Comparison of ENCODE assay signal across 1 cellular context in the genomic region with DNA sequence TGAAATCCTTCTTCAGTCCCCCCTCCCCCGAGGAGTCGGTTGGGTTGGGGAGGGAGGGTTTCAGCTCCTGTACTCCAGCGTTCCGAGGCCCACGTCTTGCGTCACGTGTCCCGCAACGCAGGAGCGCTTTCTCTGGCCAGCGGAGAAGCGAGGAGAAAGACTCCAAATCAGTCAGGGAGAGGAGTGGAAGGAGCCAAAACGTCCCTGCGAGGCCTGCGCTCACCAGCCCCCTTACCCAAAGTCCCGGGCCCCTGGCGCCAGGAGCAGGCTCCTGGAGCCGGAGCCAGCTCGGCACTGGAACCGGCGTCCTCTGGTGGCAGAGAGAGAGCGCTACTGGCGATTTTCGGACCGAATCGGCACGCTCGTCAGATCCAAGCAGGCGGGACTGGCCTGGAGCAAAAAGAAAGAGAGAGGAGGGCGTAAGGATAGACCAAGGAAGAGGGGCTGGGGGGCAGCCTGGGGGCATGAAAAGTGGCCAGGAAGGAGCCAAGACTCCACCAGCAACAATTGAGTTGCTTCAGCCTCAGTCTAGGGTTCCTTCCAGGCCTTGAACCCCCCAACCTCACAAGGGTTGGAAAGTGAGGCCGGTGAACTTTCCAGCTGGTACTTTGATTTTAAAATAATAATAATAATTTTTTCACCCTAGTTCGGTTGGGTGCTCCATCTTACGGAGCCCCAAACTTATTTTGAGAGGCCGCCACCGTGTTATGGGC.
TF ChIP-seq lines count a peak whose summit lies in the region.

GNAS (plus strand) TSS at position 158 of the 713 bp plus-strand sequence.

TF ChIP-seq in IMR-90, 13 proteins besides CTCF, POLR2A, EP300 and RAD21 (continued from another document):
- TF ChIP-seq USF2 (IDR thresholded peaks at IDR 0.05; ENCODE audit: low read depth, low read length) (peak; percentile 86), FOS (IDR thresholded peaks at IDR 0.05; ENCODE audit: low read depth, low read length) (no peak)
